ENCODE assay signal across 8 cellular contexts in genomic region chr1:161382214-161383019, GRCh38. TPM values are rescaled to one million over a fixed set of nuclear protein-coding genes. Genes with fewer than 3 reads are reported as not detected.
DNase-seq lines count a peak whose midpoint lies in the region; ATAC-seq, FAIRE-seq and TF ChIP-seq lines count a peak whose summit lies in the region.

No MANE protein-coding gene starts in this region.

- H3K9ac ChIP-seq in KMS-11 (no peak overlapping the region), colonic mucosa (ENCODE audit: low read depth in 2 of 2, low read length in 2 of 2) (no peak overlapping the region)

- BruUV-seq in OCI-LY7 (replicated peaks; lab: Mats Ljungman, UMichigan), result no TSS peak

- peak; percentile 35 for ATAC-seq in lung (ENCODE audit: insufficient read depth, low FRiP score)

- H3K9me3 Mint-ChIP-seq in type B pancreatic cell, result no peaks in the 10 kb centered on the region

- DNase-seq in OCI-LY7 (ENCODE audit: low spot score), result peak; percentile 74
- DNase-seq in colonic mucosa, result no peak
- DNase-seq in lung (ENCODE audit: low spot score), result no peak
- no peak for DNase-seq in type B pancreatic cell (ENCODE audit: extremely low spot score, unreplicated experiment)
- no peak for DNase-seq in activated CD4-positive, CD25-positive, alpha-beta regulatory T cell treated with anti-CD3 and anti-CD28 coated beads, Interleukin-2, amount 50 U/mL, for 72 hours
- no peak for DNase-seq in stimulated activated CD8-positive, alpha-beta memory T cell treated with anti-CD3 and anti-CD28 coated beads, Interleukin-4, amount 100 ng/mL, for 48 hours

- CTCF ChIA-PET in OCI-LY7 (lab: Charles Lee; ENCODE audit: unreplicated experiment), result interaction anchor here (0.6 to 1.5 kb wide), 6 partner anchors 153 to 190 kb away, joined by 3 to 6 read pairs (median 4); partner anchors contain the start of genes NDUFS2 and TOMM40L

- no peaks in the 10 kb centered on the region for H3K27me3 ChIP-seq in KMS-11 (ENCODE audit: insufficient read depth, low read depth)
- H3K27me3 ChIP-seq in colonic mucosa, result no peaks in the 10 kb centered on the region
- no peaks in the 10 kb centered on the region for H3K27me3 ChIP-seq in lung (ENCODE audit: control insufficient read depth, insufficient read depth)

- no peak overlapping the region for H3K27ac ChIP-seq in KMS-11
- no peak overlapping the region for H3K27ac ChIP-seq in OCI-LY7 (ENCODE audit: low read depth, low read length, poor library complexity, severe bottlenecking)
- H3K27ac ChIP-seq in colonic mucosa, result no peak overlapping the region
- H3K27ac ChIP-seq in lung (ENCODE audit: low read depth in 1 of 2, low read length in 1 of 2), result peak overlapping the region; percentile 41 to 47

- intact Hi-C loops in OCI-LY7 (cut with micrococcal nuclease; ENCODE audit: unreplicated experiment) (loop anchor here (1.0 to 5.0 kb wide), 3 partner anchors 75 to 190 kb away; partner anchors contain the start of gene MPZ), colonic mucosa (cut with DNase I) (loop anchor here (10.0 kb wide), 1 partner anchor 188 kb away; the partner anchor contains the start of gene ADAMTS4)

- H2AFZ ChIP-seq in KMS-11 (ENCODE audit: low read depth) (peak overlapping the region; percentile 13; the same call in 1 of the 2 replicates), OCI-LY7 (ENCODE audit: low read length) (no peak overlapping the region)

- FAIRE-seq in G401.6 (lab: Jason Lieb, UNC), result peak; percentile 98

- H3K79me2 ChIP-seq in KMS-11 (ENCODE audit: insufficient read depth, low read depth) (no peaks in the 10 kb centered on the region), OCI-LY7 (ENCODE audit: insufficient read depth, low read depth, low read length) (no peaks in the 10 kb centered on the region)

- no peak overlapping the region for H3K4me2 ChIP-seq in KMS-11
- no peak overlapping the region for H3K4me2 ChIP-seq in OCI-LY7 (ENCODE audit: low read length)

- no peaks in the 10 kb centered on the region for H3K27me3 Mint-ChIP-seq in type B pancreatic cell

- H3K4me3 ChIP-seq in KMS-11 (IDR thresholded peaks at IDR 0.05; ENCODE audit: insufficient read depth, low read depth, low read length) (no peak overlapping the region), OCI-LY7 (ENCODE audit: low read depth, low read length, poor library complexity, severe bottlenecking) (no peak overlapping the region), colonic mucosa (no peak overlapping the region), lung (no peak overlapping the region)

- H3K9me2 ChIP-seq in OCI-LY7 (ENCODE audit: insufficient read depth, low read length), result no peaks in the 10 kb centered on the region

- H3K9me3 ChIP-seq in OCI-LY7 (ENCODE audit: low read length) (no peaks in the 10 kb centered on the region), colonic mucosa (no peaks in the 10 kb centered on the region), lung (ENCODE audit: control insufficient read depth in 2 of 2, insufficient read depth in 1 of 2, low read length in 1 of 2) (no peaks in the 10 kb centered on the region)

- POLR2A ChIA-PET in OCI-LY7 (lab: Charles Lee), result interaction anchor here (0.6 to 1.6 kb wide), 5 partner anchors 11 to 216 kb away, joined by 3 to 7 read pairs (median 3); partner anchors contain the start of genes PPOX and TOMM40L

- H3K36me3 Mint-ChIP-seq in type B pancreatic cell, result no peaks in the 10 kb centered on the region

- TF ChIP-seq CTCF in KMS-11 (conservative IDR thresholded peaks at IDR 0.05; ENCODE audit: low read depth, low read length) (peak; percentile 89), OCI-LY7 (conservative IDR thresholded peaks at IDR 0.05; ENCODE audit: low read length) (peak; percentile 87), colonic mucosa (IDR thresholded peaks at IDR 0.05) (peak; percentile 60), lung (IDR thresholded peaks at IDR 0.05; ENCODE audit: control extremely low read depth, extremely low read depth) (peak; percentile 51), type B pancreatic cell (conservative IDR thresholded peaks at IDR 0.05) (peak; percentile 86)

- H3K27ac Mint-ChIP-seq in type B pancreatic cell, result peak overlapping the region; percentile 3

- no peaks in the 10 kb centered on the region for H3K4me1 Mint-ChIP-seq in type B pancreatic cell (ENCODE audit: unreplicated experiment)

- WGBS in lung, 2 donors, result 37 to 48% methylated on average over 4 of the region's 4 CpGs

- H3K36me3 ChIP-seq in KMS-11 (ENCODE audit: insufficient read depth), result no peaks in the 10 kb centered on the region
- H3K36me3 ChIP-seq in OCI-LY7 (ENCODE audit: insufficient read depth, low read length), result no peaks in the 10 kb centered on the region
- H3K36me3 ChIP-seq in colonic mucosa, result no peaks in the 10 kb centered on the region
- no peaks in the 10 kb centered on the region for H3K36me3 ChIP-seq in lung (ENCODE audit: control insufficient read depth in 2 of 2, insufficient read depth in 2 of 2, low read length in 2 of 2)

- no peak overlapping the region for H3K4me3 Mint-ChIP-seq in type B pancreatic cell

- no peaks in the 10 kb centered on the region for H4K20me1 ChIP-seq in KMS-11 (ENCODE audit: insufficient read depth)
- no peaks in the 10 kb centered on the region for H4K20me1 ChIP-seq in OCI-LY7 (ENCODE audit: insufficient read depth, low read length)

- peaks cover 15% of the 10 kb centered on the region for H3K4me1 ChIP-seq in KMS-11 (ENCODE audit: low read depth, poor library complexity, severe bottlenecking)
- H3K4me1 ChIP-seq in OCI-LY7 (ENCODE audit: insufficient read depth, low read length, poor library complexity, severe bottlenecking), result peaks cover 2% of the 10 kb centered on the region
- no peaks in the 10 kb centered on the region for H3K4me1 ChIP-seq in colonic mucosa
- H3K4me1 ChIP-seq in lung (ENCODE audit: control insufficient read depth in 2 of 2, insufficient read depth in 2 of 2, low read length in 2 of 2), result no peaks in the 10 kb centered on the region

RNA-seq across cellular contexts. Expression of gene CFAP126, which starts 14.7 kb away (rescaled TPM):
- not detected in 2 replicates for total RNA-seq in OCI-LY7 (2014; rRNA removed; shearing (Covaris generic))
- total RNA-seq in OCI-LY7 (2022) (not detected in 2 replicates), colonic mucosa (not detected), lung (10 to 100 TPM in 1 of 2 donors, 1 to 10 TPM in 1; 6.5 to 25.1 TPM), type B pancreatic cell (ENCODE audit: low replicate concordance) (0.76 and 13.5 TPM in 2 replicates)
- 10 to 100 TPM; 21.2 to 23.9 TPM for polyA plus RNA-seq in lung

Comparison
In these comparisons a context has a peak if more than half of its experiments do, and no peak if none do; other contexts are left out.
1. H3K27ac ChIP-seq: peak in lung (2 of 2); none in KMS-11 (single experiment), OCI-LY7 (single experiment) and colonic mucosa (single experiment).
2. Peak in every context shown above with its lines, with median percentiles within 50 percentile points of each other: CTCF ChIP-seq.